Comparison of ENCODE assay signal across 21 cellular contexts in genomic region chr4:20639346-20639745, GRCh38.
DNase-seq lines count a peak whose midpoint lies in the region; TF ChIP-seq lines count a peak whose summit lies in the region.
"Had no signal": no experiment of that assay in that cellular context is flagged by ENCODE, and none has a peak within 500 bp of the region (broad histone marks: within the 10 kb centered on the region; RNA-seq: fewer than 3 reads in every experiment).

No MANE protein-coding gene starts in this region.

- H3K9me3 ChIP-seq in HEK293 (ENCODE audit: control insufficient read depth, insufficient read depth, low read depth, low read length): no peaks in the 10 kb centered on the region
- H3K9me3 ChIP-seq: ascending aorta, HAP-1, SJCRH30 had no signal

- H3K36me3 ChIP-seq in HEK293 (ENCODE audit: control insufficient read depth in 2 of 2, insufficient read depth in 1 of 2, low read length in 2 of 2): no peaks in the 10 kb centered on the region
- H3K36me3 ChIP-seq: ascending aorta, HAP-1, SJCRH30 had no signal

- H3K27ac ChIP-seq in C4-2B (peak overlapping the region; percentile 93), HEK293 (ENCODE audit: extremely low read depth, low read depth, low read length) (no peak overlapping the region)
- H3K27ac ChIP-seq: ascending aorta, SJCRH30 had no signal

- TF ChIP-seq CTCF in C4-2B (conservative IDR thresholded peaks at IDR 0.05) (no peak), HEK293 (tag by site-specific recombination; IDR thresholded peaks at IDR 0.05) (no peak)

- H3K4me1 ChIP-seq in HEK293 (ENCODE audit: control insufficient read depth, insufficient read depth, low read length): peaks cover 7% of the 10 kb centered on the region
- H3K4me1 ChIP-seq: ascending aorta, HAP-1, SJCRH30 had no signal

- POLR2A ChIA-PET in HEK293 (lab: Yijun Ruan, JAX): no interaction called here

- CTCF ChIA-PET in HEK293 (lab: Yijun Ruan, JAX): no interaction called here

- H3K4me3 ChIP-seq in HEK293 (ENCODE audit: low read depth, low read length): no peak overlapping the region
- H3K4me3 ChIP-seq: ascending aorta, HAP-1, lung, SJCRH30 had no signal

- DNase-seq in NCI-H2081 (lab: John Stamatoyannopoulos, UW) (peak; percentile 90 to 97), SHP77 (lab: John Stamatoyannopoulos, UW) (peak; percentile 15 to 17), NCI-H2171 treated with DMSO at 0.1 percent for 48 hours (lab: John Stamatoyannopoulos, UW) (no peak), NCI-H446 (lab: John Stamatoyannopoulos, UW) (no peak), NK-92 (lab: John Stamatoyannopoulos, UW; ENCODE audit: unreplicated experiment) (no peak), nucleus accumbens (lab: John Stamatoyannopoulos, UW) (no peak)
- DNase-seq: ACHN; activated CD4-positive, alpha-beta memory T cell treated with anti-CD3 and anti-CD28 coated beads for 36 hours; central memory CD4-positive, alpha-beta T cell; dermis blood vessel endothelial cell; EL; islet precursor cell; MM.1S; NK-92 treated with Interleukin-12 subunit alpha and Interleukin-12 subunit beta, amount 100 ng/mL, for 24 hours; SJCRH30; stimulated activated naive CD8-positive, alpha-beta T cell treated with anti-CD3 and anti-CD28 coated beads, Interleukin-15, Interleukin-2, amounts not matched to agents 100 U/mL and 50 U/mL, for 24 hours had no signal

TF ChIP-seq in HEK293, 187 proteins besides CTCF, POLR2A, EP300 and RAD21:
- TF ChIP-seq ATF2 (tag by site-specific recombination; IDR thresholded peaks at IDR 0.05; ENCODE audit: low read depth) (no peak), OSR2 (tag by site-specific recombination; IDR thresholded peaks at IDR 0.05) (peak; percentile 24; the same call in 1 of the 2 replicates), ZNF398 (tag by site-specific recombination; IDR thresholded peaks at IDR 0.05) (no peak), GFI1B (tag by site-specific recombination; IDR thresholded peaks at IDR 0.05) (peak; percentile 81), PRDM6 (tag by site-specific recombination; IDR thresholded peaks at IDR 0.05) (peak; percentile 57), ZXDB (tag by site-specific recombination; IDR thresholded peaks at IDR 0.05) (peak; percentile 32; the same call in 1 of the 2 replicates)

Comparison
In these comparisons a context has a peak if more than half of its experiments do, and no peak if none do; other contexts are left out.
1. DNase-seq: peak in NCI-H2081 (2 of 2) and SHP77 (2 of 2); none in NCI-H2171 treated with DMSO at 0.1 percent for 48 hours (single experiment), NCI-H446 (0 of 2), NK-92 (single experiment) and nucleus accumbens (0 of 56).